ENCODE assay signal across 21 cellular contexts in the genomic region with DNA sequence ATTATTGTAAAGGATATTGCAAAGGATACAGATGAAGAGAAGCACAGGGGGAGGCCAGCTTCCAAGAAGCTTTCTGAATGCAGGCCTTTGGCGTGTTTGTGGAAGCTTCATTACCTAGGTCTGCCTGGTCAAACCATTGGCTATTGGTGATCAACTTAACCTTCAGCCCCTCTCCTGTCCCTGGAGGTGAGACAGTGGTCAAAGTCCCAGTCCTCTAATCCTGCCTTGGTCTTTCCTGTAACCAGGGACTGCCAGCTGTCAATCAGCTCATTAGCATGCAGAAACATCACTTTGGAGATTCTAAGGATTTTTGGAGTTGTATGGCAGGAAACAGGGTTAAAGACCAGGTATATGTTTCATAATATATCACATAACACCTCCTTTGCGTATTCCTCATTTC. TPM values are rescaled to one million over a fixed set of nuclear protein-coding genes. Genes with fewer than 3 reads are reported as not detected.
A peak's percentile ranks its signal among the peaks of the same experiment; 100 is the strongest.
DNase-seq lines count a peak whose midpoint lies in the region; ATAC-seq, FAIRE-seq and TF ChIP-seq lines count a peak whose summit lies in the region.
"Had no signal": no experiment of that assay in that cellular context is flagged by ENCODE, and none has a peak within 500 bp of the region (broad histone marks: within the 10 kb centered on the region; RNA-seq: fewer than 3 reads in every experiment).

No MANE protein-coding gene starts in this region.

- peaks cover 27% of the 10 kb centered on the region for H3K4me1 Mint-ChIP-seq in endothelial cell (ENCODE audit: unreplicated experiment)

- no peak overlapping the region for H2BK15ac ChIP-seq in mesenchymal stem cell (ENCODE audit: low read depth, poor library complexity, severe bottlenecking)

- intact Hi-C loops in colonic mucosa (cut with DNase I), result no loop called here

- FAIRE-seq in small intestine (lab: Jason Lieb, UNC), result no peak
- FAIRE-seq: D721Med, GM12892, GM19239, H54 had no signal

- H2BK120ac ChIP-seq in mesenchymal stem cell (ENCODE audit: low read depth, low read length), result no peak overlapping the region

- H3K79me1 ChIP-seq in mesenchymal stem cell (replicated peaks; ENCODE audit: low read length, poor library complexity, severe bottlenecking), result peaks cover 39% of the 10 kb centered on the region

- H3K27me3 Mint-ChIP-seq in endothelial cell (ENCODE audit: unreplicated experiment), result peaks cover 4% of the 10 kb centered on the region

- peak overlapping the region; percentile 35 for H3K4me3 Mint-ChIP-seq in endothelial cell (ENCODE audit: unreplicated experiment)
- H3K4me3 Mint-ChIP-seq: CD8-positive, alpha-beta T cell had no signal

- no peak overlapping the region for H3K27ac Mint-ChIP-seq in endothelial cell (ENCODE audit: unreplicated experiment)
- H3K27ac Mint-ChIP-seq: CD8-positive, alpha-beta T cell had no signal

- H2BK5ac ChIP-seq in mesenchymal stem cell (ENCODE audit: low read depth, low read length, poor library complexity, severe bottlenecking), result no peak overlapping the region

- H3K4me3 ChIP-seq in mesenchymal stem cell (ENCODE audit: insufficient read depth in 1 of 2, low read depth in 1 of 2, low read length in 2 of 2) (no peak overlapping the region), small intestine (ENCODE audit: low read depth in 1 of 2, low read length in 2 of 2) (no peak overlapping the region), colonic mucosa (no peak overlapping the region)
- H3K4me3 ChIP-seq: GM23248 had no signal

- H3K14ac ChIP-seq in mesenchymal stem cell (ENCODE audit: low read length in 2 of 2), result no peak overlapping the region

- no peak overlapping the region for H3K23ac ChIP-seq in mesenchymal stem cell (ENCODE audit: low read length in 2 of 2)

- H2AK5ac ChIP-seq in mesenchymal stem cell (ENCODE audit: low read length, severe bottlenecking), result peak overlapping the region; percentile 43

- H3K36me3 ChIP-seq in mesenchymal stem cell (ENCODE audit: control insufficient read depth in 1 of 2, insufficient read depth in 2 of 2, low read depth in 1 of 2, low read length in 2 of 2) (peaks cover 2 to 30% of the 10 kb centered on the region in 2 experiments), small intestine (ENCODE audit: control insufficient read depth in 2 of 2, insufficient read depth in 2 of 2, low read length in 2 of 2) (no peaks in the 10 kb centered on the region), colonic mucosa (no peaks in the 10 kb centered on the region)

- H3K9me3 ChIP-seq in mesenchymal stem cell (ENCODE audit: control insufficient read depth, low read length) (no peaks in the 10 kb centered on the region), small intestine (ENCODE audit: control insufficient read depth, low read depth) (no peaks in the 10 kb centered on the region), colonic mucosa (no peaks in the 10 kb centered on the region)

- no peaks in the 10 kb centered on the region for H3K9me3 Mint-ChIP-seq in endothelial cell (ENCODE audit: unreplicated experiment)
- H3K9me3 Mint-ChIP-seq: CD14-positive monocyte; CD8-positive, alpha-beta T cell had no signal

- H3K27ac ChIP-seq in mesenchymal stem cell (ENCODE audit: low read length, poor library complexity, severe bottlenecking), result peak overlapping the region; percentile 52
- H3K27ac ChIP-seq in small intestine (ENCODE audit: low read depth in 1 of 2, low read length in 1 of 2), result no peak overlapping the region
- no peak overlapping the region for H3K27ac ChIP-seq in colonic mucosa
- H3K27ac ChIP-seq: 22Rv1, GM23248 had no signal

- ATAC-seq in HG03457 (IDR thresholded peaks at IDR 0.05; ENCODE audit: unreplicated experiment), result no peak
- ATAC-seq: CD8-positive, alpha-beta T cell; HCT116 had no signal

- peak overlapping the region in 1 of 2 experiments; percentile 4 for H3K18ac ChIP-seq in mesenchymal stem cell (ENCODE audit: low read depth in 1 of 2, low read length in 2 of 2)

- no peak overlapping the region for H2AFZ ChIP-seq in mesenchymal stem cell (ENCODE audit: low read depth, low read length)
- H2AFZ ChIP-seq: GM23248 had no signal

- no peak overlapping the region for H4K91ac ChIP-seq in mesenchymal stem cell (ENCODE audit: low read length)

- H3K4me2 ChIP-seq in mesenchymal stem cell (ENCODE audit: low read length, poor library complexity, severe bottlenecking), result no peak overlapping the region

- H3K9ac ChIP-seq in mesenchymal stem cell (ENCODE audit: low read length) (no peak overlapping the region), colonic mucosa (ENCODE audit: low read depth in 2 of 2, low read length in 2 of 2) (no peak overlapping the region)
- H3K9ac ChIP-seq: GM23248 had no signal

- H2BK12ac ChIP-seq in mesenchymal stem cell (ENCODE audit: low read length in 2 of 2), result no peak overlapping the region

- no peak for TF ChIP-seq CTCF in endothelial cell (IDR thresholded peaks at IDR 0.05; ENCODE audit: unreplicated experiment)
- no peak for TF ChIP-seq CTCF in colonic mucosa (IDR thresholded peaks at IDR 0.05)

- peaks cover 5% of the 10 kb centered on the region for H3K36me3 Mint-ChIP-seq in endothelial cell (ENCODE audit: low read depth, unreplicated experiment)
- H3K36me3 Mint-ChIP-seq: CD8-positive, alpha-beta T cell had no signal

- WGBS in mesenchymal stem cell, result 96% methylated on average over 2 of the region's 2 CpGs
- WGBS in small intestine, 3 donors, result 86 to 95% (median 92%) methylated on average over 2 of the region's 2 CpGs

- DNase-seq in NCI-H82 (lab: John Stamatoyannopoulos, UW) (peak; percentile 65), endothelial cell (ENCODE audit: low spot score) (no peak), mesenchymal stem cell (no peak), small intestine (peak; percentile 23), DMS153 treated with DMSO at 0.1 percent for 48 hours (lab: John Stamatoyannopoulos, UW; ENCODE audit: unreplicated experiment) (no peak), colonic mucosa (no peak), NCI-H2107 treated with DMSO at 0.1 percent for 48 hours (lab: John Stamatoyannopoulos, UW; ENCODE audit: unreplicated experiment) (no peak)
- DNase-seq: CD8-positive, alpha-beta T cell; COR-L47; DMS153; DND-41; GDM1; GM23248 had no signal

- H4K8ac ChIP-seq in mesenchymal stem cell (ENCODE audit: low read length), result peak overlapping the region; percentile 19

- H3K27me3 ChIP-seq in mesenchymal stem cell (ENCODE audit: control insufficient read depth in 1 of 2, insufficient read depth in 1 of 2, low read length in 2 of 2), result no peaks in the 10 kb centered on the region
- H3K27me3 ChIP-seq in small intestine (ENCODE audit: control insufficient read depth in 2 of 2, insufficient read depth in 2 of 2, low read length in 2 of 2), result no peaks in the 10 kb centered on the region
- H3K27me3 ChIP-seq in colonic mucosa, result no peaks in the 10 kb centered on the region

- peaks cover 33% of the 10 kb centered on the region for H3K4me1 ChIP-seq in mesenchymal stem cell (ENCODE audit: control insufficient read depth, insufficient read depth, low read depth, low read length)
- H3K4me1 ChIP-seq in small intestine (ENCODE audit: control insufficient read depth in 2 of 2, insufficient read depth in 1 of 2, low read depth in 1 of 2, low read length in 1 of 2), result peaks cover 0 to 6% of the 10 kb centered on the region in 2 donors
- H3K4me1 ChIP-seq in colonic mucosa, result peaks cover 4% of the 10 kb centered on the region

- H3K4ac ChIP-seq in mesenchymal stem cell (ENCODE audit: low read depth in 1 of 2, low read length in 2 of 2), result no peak overlapping the region

RNA-seq across cellular contexts. Expression of a gene that starts 13.0 kb away (rescaled TPM):
- total RNA-seq in endothelial cell (ENCODE audit: unreplicated experiment) (57.5 TPM), colonic mucosa (100 to 1,000 TPM in 1 of 2 donors, 10 to 100 TPM in 1; 82.0 to 105 TPM)
- 44.5 TPM for polyA plus RNA-seq in mesenchymal stem cell (2013, experiment 1 of 2)
- polyA plus RNA-seq in mesenchymal stem cell (2013, experiment 2 of 2), result 41.0 TPM
- polyA plus RNA-seq in small intestine, result 10 to 100 TPM; 14.3 to 17.0 (median 17.0) TPM
- total RNA-seq: CD8-positive, alpha-beta T cell had no signal

Comparison
In these comparisons a context has a peak if more than half of its experiments do, and no peak if none do; other contexts are left out.
1. DNase-seq: peak in NCI-H82 (single experiment) and small intestine (single experiment); none in endothelial cell (single experiment), mesenchymal stem cell (single experiment), DMS153 treated with DMSO at 0.1 percent for 48 hours (single experiment), colonic mucosa (single experiment) and NCI-H2107 treated with DMSO at 0.1 percent for 48 hours (single experiment).